Comparison of ENCODE assay signal across 6 cellular contexts in genomic region chr17:79961567-79961966, GRCh38.
DNase-seq lines count a peak whose midpoint lies in the region; ATAC-seq, FAIRE-seq and TF ChIP-seq lines count a peak whose summit lies in the region.
"Not testable (repeated sequence)": the region's sequence is repeated elsewhere in the genome, so short reads cannot be mapped to it uniquely, and the experiment has no call there.

No MANE protein-coding gene starts in this region.

- TF ChIP-seq CTCF in Peyer's patch (IDR thresholded peaks at IDR 0.05); kidney (IDR thresholded peaks at IDR 0.05; ENCODE audit: borderline replicate concordance, extremely low read depth, insufficient read depth); mucosa of descending colon (IDR thresholded peaks at IDR 0.05); suprapubic skin (IDR thresholded peaks at IDR 0.05): not testable (repeated sequence)

- WGBS in suprapubic skin: 94% methylated on average over 9 of the region's 9 CpGs

- ATAC-seq in mucosa of descending colon: not testable (repeated sequence)

- H3K9me3 ChIP-seq in Peyer's patch; kidney (ENCODE audit: control insufficient read depth in 1 of 2, low read length in 2 of 2); mucosa of descending colon; suprapubic skin: not testable (repeated sequence)

- not testable (repeated sequence) for TF ChIP-seq POLR2A in Peyer's patch (IDR thresholded peaks at IDR 0.05); suprapubic skin (IDR thresholded peaks at IDR 0.05)

- intact Hi-C loops in kidney (cut with DNase I); mucosa of descending colon (cut with DNase I, micrococcal nuclease): not testable (repeated sequence)

- TF ChIP-seq EP300 in suprapubic skin (IDR thresholded peaks at IDR 0.05): not testable (repeated sequence)

- peak in 2 of 3 donors; percentile 8 to 9 for DNase-seq in Peyer's patch
- peak; percentile 30 for DNase-seq in activated effector memory CD4-positive, alpha-beta T cell treated with anti-CD3 and anti-CD28 coated beads, Interleukin-2, amount 50 U/mL, for 16 hours
- DNase-seq in ecto neural progenitor cell (ENCODE audit: low spot score): peak; percentile 10
- peak; percentile 13 for DNase-seq in kidney
- peak in 2 of 3 donors; percentile 9 to 12 for DNase-seq in mucosa of descending colon
- DNase-seq in suprapubic skin (ENCODE audit: low spot score in 2 of 2): peak; percentile 23 to 29

- not testable (repeated sequence) for H3K27me3 ChIP-seq in Peyer's patch, suprapubic skin

- not testable (repeated sequence) for H3K36me3 ChIP-seq in Peyer's patch; kidney (ENCODE audit: control insufficient read depth in 1 of 2, insufficient read depth in 2 of 2, low read length in 2 of 2); mucosa of descending colon (ENCODE audit: low read depth); suprapubic skin

- not testable (repeated sequence) for H3K4me3 ChIP-seq in Peyer's patch; kidney (ENCODE audit: low read length in 2 of 2); mucosa of descending colon; suprapubic skin

- not testable (repeated sequence) for H3K9ac ChIP-seq in kidney (ENCODE audit: low read length in 2 of 2)

- not testable (repeated sequence) for H3K27ac ChIP-seq in Peyer's patch; kidney (ENCODE audit: low read depth in 2 of 2, low read length in 2 of 2); suprapubic skin

- not testable (repeated sequence) for H3K4me1 ChIP-seq in Peyer's patch; kidney (ENCODE audit: control insufficient read depth in 1 of 2, insufficient read depth in 1 of 2, low read depth in 1 of 2, low read length in 2 of 2); mucosa of descending colon (ENCODE audit: low read depth); suprapubic skin

- FAIRE-seq in kidney (lab: Jason Lieb, UNC): not testable (repeated sequence)
